ENCODE assay signal across 25 cellular contexts in the genomic region with DNA sequence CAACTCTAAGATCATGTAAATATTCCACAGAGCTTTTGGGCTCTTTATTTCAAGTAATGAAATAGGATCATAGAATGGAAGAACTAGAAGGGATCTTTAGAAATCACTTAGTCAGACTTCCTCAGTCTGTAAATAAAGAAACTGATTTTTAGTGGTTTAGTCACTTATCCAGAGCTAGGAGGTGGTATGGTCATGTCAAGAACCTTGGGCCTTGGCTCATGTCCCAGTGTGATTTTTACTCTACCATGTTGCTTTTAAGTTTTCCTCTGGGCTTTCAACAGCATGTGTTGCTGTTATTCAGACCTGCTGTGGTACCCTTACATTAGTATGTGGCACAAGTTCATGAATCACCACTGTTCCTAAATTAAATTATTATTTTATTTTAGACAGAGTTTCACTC.
DNase-seq lines count a peak whose midpoint lies in the region; ATAC-seq and TF ChIP-seq lines count a peak whose summit lies in the region.
"Had no signal": no experiment of that assay in that cellular context is flagged by ENCODE, and none has a peak within 500 bp of the region (broad histone marks: within the 10 kb centered on the region; RNA-seq: fewer than 3 reads in every experiment).

No MANE protein-coding gene starts in this region.

- no peaks in the 10 kb centered on the region for H3K4me1 ChIP-seq in adrenal gland (replicated peaks in 1 of 2)
- H3K4me1 ChIP-seq in tibial nerve: no peaks in the 10 kb centered on the region
- H3K4me1 ChIP-seq: BLaER1, pancreas, right lobe of liver, tibial artery had no signal

- H3K27ac ChIP-seq in adrenal gland: no peak overlapping the region
- no peak overlapping the region for H3K27ac ChIP-seq in tibial nerve
- H3K27ac ChIP-seq: BLaER1, dorsolateral prefrontal cortex, KMS-11, pancreas, right lobe of liver, tibial artery had no signal

- no peak for ATAC-seq in GM19467 (IDR thresholded peaks at IDR 0.05; ENCODE audit: unreplicated experiment)
- ATAC-seq: activated T-cell treated with anti-CD3 and anti-CD28 coated beads, Interleukin-2, amount 50 U/mL, for 4 hours; pancreas; right lobe of liver; stimulated activated naive CD8-positive, alpha-beta T cell treated with anti-CD3 and anti-CD28 coated beads, Interleukin-15, amount 100 ng/mL, for 72 hours had no signal

- H3K9me3 ChIP-seq in adrenal gland (replicated peaks in 1 of 3): no peaks in the 10 kb centered on the region
- no peaks in the 10 kb centered on the region for H3K9me3 ChIP-seq in tibial nerve
- H3K9me3 ChIP-seq: BLaER1, pancreas, right lobe of liver, tibial artery had no signal

- H3K4me3 ChIP-seq in AG10803 (ENCODE audit: low read length): no peak overlapping the region
- H3K4me3 ChIP-seq in cardiac fibroblast (replicated peaks in 1 of 2; ENCODE audit: low read depth in 2 of 2, low read length in 2 of 2): no peak overlapping the region
- H3K4me3 ChIP-seq in adrenal gland: no peak overlapping the region
- H3K4me3 ChIP-seq in tibial nerve: no peak overlapping the region
- H3K4me3 ChIP-seq: BLaER1, dorsolateral prefrontal cortex, pancreas, right lobe of liver, tibial artery had no signal

- TF ChIP-seq CTCF in AG10803 (conservative IDR thresholded peaks at IDR 0.05; ENCODE audit: low read length) (no peak), cardiac fibroblast (IDR thresholded peaks at IDR 0.05; ENCODE audit: low read depth, low read length) (no peak), adrenal gland (IDR thresholded peaks at IDR 0.05) (no peak), tibial nerve (IDR thresholded peaks at IDR 0.05) (no peak)

- H3K27me3 ChIP-seq in adrenal gland (no peaks in the 10 kb centered on the region), tibial nerve (no peaks in the 10 kb centered on the region)
- H3K27me3 ChIP-seq: BLaER1, dorsolateral prefrontal cortex, pancreas, right lobe of liver, tibial artery had no signal

- H3K36me3 ChIP-seq in adrenal gland (replicated peaks in 1 of 2) (no peaks in the 10 kb centered on the region), tibial nerve (no peaks in the 10 kb centered on the region)
- H3K36me3 ChIP-seq: BLaER1, pancreas, right lobe of liver, tibial artery had no signal

- TF ChIP-seq POLR2A in adrenal gland (IDR thresholded peaks at IDR 0.05): no peak
- TF ChIP-seq POLR2A in tibial nerve (IDR thresholded peaks at IDR 0.05): no peak

- intact Hi-C loops in adrenal gland (cut with DNase I): no loop called here

- DNase-seq in AG10803 (ENCODE audit: low read depth) (peak; percentile 36), HS-5 (ENCODE audit: low read depth) (peak; percentile 8), cardiac fibroblast (ENCODE audit: low read depth in 2 of 2) (peak; percentile 18 to 34), iris pigment epithelial cell (ENCODE audit: low read depth) (peak; percentile 59), adrenal gland (no peak), tibial nerve (ENCODE audit: low spot score in 2 of 2) (no peak), Ammon's horn (ENCODE audit: low spot score) (no peak)
- DNase-seq: activated naive CD4-positive, alpha-beta T cell treated with Interleukin-2 at 50 U/mL for 16 hours; activated T-cell treated with anti-CD3 and anti-CD28 coated beads, Interleukin-2, amount 50 U/mL, for 4 hours; anterior cingulate cortex; COR-L47; DMS79; dorsolateral prefrontal cortex; NCI-H146; NCI-H2171 treated with DMSO at 0.1 percent for 48 hours; NCI-H526 treated with DMSO at 0.1 percent for 48 hours; nephron progenitor cell; pancreas; right lobe of liver; stimulated activated CD4-positive, alpha-beta T cell treated with anti-CD3 and anti-CD28 coated beads, Interleukin-15, amount 100 ng/mL, for 24 hours; stimulated activated naive CD8-positive, alpha-beta T cell treated with anti-CD3 and anti-CD28 coated beads, Interleukin-15, amount 100 ng/mL, for 72 hours; tibial artery had no signal

- TF ChIP-seq EP300 in tibial nerve (IDR thresholded peaks at IDR 0.05): no peak

Comparison
In these comparisons a context has a peak if more than half of its experiments do, and no peak if none do; other contexts are left out.
1. DNase-seq: peak in AG10803 (single experiment), HS-5 (single experiment), cardiac fibroblast (2 of 2) and iris pigment epithelial cell (single experiment); none in adrenal gland (0 of 7), tibial nerve (0 of 2) and Ammon's horn (single experiment).